Comparison of ENCODE assay signal across 9 cellular contexts in the genomic region with DNA sequence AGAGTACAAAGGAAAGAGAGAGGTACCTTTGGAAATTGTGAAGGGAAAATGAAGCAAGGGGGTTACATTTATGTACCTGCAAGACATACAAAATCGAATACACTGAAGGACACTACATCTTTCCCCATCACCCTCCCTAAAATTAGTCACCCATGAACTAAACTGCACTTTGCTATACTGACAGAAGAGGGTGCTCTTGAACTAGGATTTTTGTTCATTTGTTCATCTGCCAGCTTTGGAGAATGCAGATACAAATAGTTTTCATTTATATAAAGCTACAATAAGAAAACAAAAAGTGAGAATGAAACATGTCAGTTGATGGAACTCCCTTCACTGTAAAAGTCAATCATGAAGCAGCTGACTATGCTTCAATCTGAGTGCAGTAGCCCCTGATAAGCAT. TPM values are rescaled to one million over a fixed set of nuclear protein-coding genes. Genes with fewer than 3 reads are reported as not detected.
A peak's percentile ranks its signal among the peaks of the same experiment; 100 is the strongest.
DNase-seq lines count a peak whose midpoint lies in the region; ATAC-seq and TF ChIP-seq lines count a peak whose summit lies in the region.
"Had no signal": no experiment of that assay in that cellular context is flagged by ENCODE, and none has a peak within 500 bp of the region (broad histone marks: within the 10 kb centered on the region; RNA-seq: fewer than 3 reads in every experiment).

No MANE protein-coding gene starts in this region.

- peak; percentile 9 for TF ChIP-seq CTCF in NB4 (IDR thresholded peaks at IDR 0.05; ENCODE audit: low read depth, low read length)
- TF ChIP-seq CTCF in mammary epithelial cell (conservative IDR thresholded peaks at IDR 0.05 in 1 of 2, IDR thresholded peaks at IDR 0.05 in 1 of 2; ENCODE audit: extremely low read depth in 1 of 2, insufficient read depth in 1 of 2, low read depth in 1 of 2, low read length in 2 of 2), result peak; percentile 33 to 43
- TF ChIP-seq CTCF in progenitor cell of endocrine pancreas (IDR thresholded peaks at IDR 0.05; ENCODE audit: unreplicated experiment), result peak; percentile 11

- no peaks in the 10 kb centered on the region for H3K4me1 ChIP-seq in mammary epithelial cell (ENCODE audit: insufficient read depth, low read length)

- no peaks in the 10 kb centered on the region for H3K36me3 ChIP-seq in mammary epithelial cell (ENCODE audit: insufficient read depth, low read length)

- WGBS in mammary epithelial cell (ENCODE audit: low coverage, missing lambda C conversion rate), result 29% methylated on average over 1 of the region's 1 CpG

- H3K27me3 Mint-ChIP-seq in activated CD4-positive, alpha-beta T cell treated with anti-CD3 and anti-CD28 coated beads, Interleukin-2, amount 10 ng/mL, durations not matched to agents 7 days and 5 days, result no peaks in the 10 kb centered on the region
- H3K27me3 Mint-ChIP-seq in progenitor cell of endocrine pancreas (no peaks in the 10 kb centered on the region), T-helper 17 cell (no peaks in the 10 kb centered on the region)
- H3K27me3 Mint-ChIP-seq: CD4-positive, CD25-positive, alpha-beta regulatory T cell had no signal

- intact Hi-C loops in mammary epithelial cell (cut with micrococcal nuclease) (no loop called here), left cardiac atrium (cut with DNase I) (no loop called here)

- H3K9me3 ChIP-seq in mammary epithelial cell (replicated peaks; ENCODE audit: insufficient read depth, low read length) (no peaks in the 10 kb centered on the region), T-helper 17 cell (ENCODE audit: control insufficient read depth, low read length, poor library complexity, severe bottlenecking) (no peaks in the 10 kb centered on the region)

- no peak overlapping the region for H3K27ac Mint-ChIP-seq in activated CD4-positive, alpha-beta T cell treated with anti-CD3 and anti-CD28 coated beads, Interleukin-2, amount 10 ng/mL, durations not matched to agents 7 days and 5 days
- H3K27ac Mint-ChIP-seq in progenitor cell of endocrine pancreas (no peak overlapping the region), T-helper 17 cell (no peak overlapping the region)
- H3K27ac Mint-ChIP-seq: CD4-positive, CD25-positive, alpha-beta regulatory T cell had no signal

- dilution Hi-C loops in mammary epithelial cell (cut with HindIII; ENCODE audit: low sequenced_read_pairs), result no loop called here

- ATAC-seq in GM21528 (IDR thresholded peaks at IDR 0.05; ENCODE audit: low FRiP score, unreplicated experiment), result no peak
- no peak for ATAC-seq in T-helper 17 cell
- no peak for ATAC-seq in left cardiac atrium

- no peak overlapping the region for H3K9ac ChIP-seq in mammary epithelial cell (ENCODE audit: insufficient read depth, low read length)

- H3K4me1 Mint-ChIP-seq in activated CD4-positive, alpha-beta T cell treated with anti-CD3 and anti-CD28 coated beads, Interleukin-2, amount 10 ng/mL, durations not matched to agents 7 days and 5 days, result peaks cover 3% of the 10 kb centered on the region
- H3K4me1 Mint-ChIP-seq in progenitor cell of endocrine pancreas (ENCODE audit: low read depth) (no peaks in the 10 kb centered on the region), T-helper 17 cell (no peaks in the 10 kb centered on the region)

- H3K4me2 ChIP-seq in mammary epithelial cell (ENCODE audit: insufficient read depth, low read depth, low read length), result no peak overlapping the region

- POLR2A ChIA-PET in activated CD4-positive, alpha-beta T cell treated with anti-CD3 and anti-CD28 coated beads, Interleukin-2, amount 10 ng/mL, durations not matched to agents 7 days and 5 days (lab: Charles Lee), result interaction anchor here (1.5 kb wide), 1 partner anchor 447 kb away, joined by 7 read pairs; a partner anchor contains a TSS

- H3K4me3 ChIP-seq in NB4 (ENCODE audit: low read depth, low read length) (no peak overlapping the region), mammary epithelial cell (replicated peaks in 1 of 3; ENCODE audit: insufficient read depth in 1 of 3, low read depth in 2 of 3, low read length in 3 of 3) (no peak overlapping the region)

- no peaks in the 10 kb centered on the region for H3K27me3 ChIP-seq in mammary epithelial cell (ENCODE audit: insufficient read depth, low read length)

- H3K79me2 ChIP-seq in mammary epithelial cell (ENCODE audit: insufficient read depth, low read length), result no peaks in the 10 kb centered on the region

- H2AFZ ChIP-seq in mammary epithelial cell (ENCODE audit: low read depth, low read length), result no peak overlapping the region

- no peak overlapping the region for H3K27ac ChIP-seq in mammary epithelial cell (ENCODE audit: insufficient read depth, low read depth, low read length)

- H3K36me3 Mint-ChIP-seq in activated CD4-positive, alpha-beta T cell treated with anti-CD3 and anti-CD28 coated beads, Interleukin-2, amount 10 ng/mL, durations not matched to agents 7 days and 5 days (ENCODE audit: low read depth), result peaks cover 14% of the 10 kb centered on the region
- H3K36me3 Mint-ChIP-seq in progenitor cell of endocrine pancreas (ENCODE audit: insufficient read depth) (peaks cover 19% of the 10 kb centered on the region), T-helper 17 cell (ENCODE audit: low read depth) (peaks cover 6% of the 10 kb centered on the region)

- H3K4me3 Mint-ChIP-seq in activated CD4-positive, alpha-beta T cell treated with anti-CD3 and anti-CD28 coated beads, Interleukin-2, amount 10 ng/mL, durations not matched to agents 7 days and 5 days, result no peak overlapping the region
- H3K4me3 Mint-ChIP-seq in progenitor cell of endocrine pancreas (ENCODE audit: low read depth) (no peak overlapping the region), T-helper 17 cell (no peak overlapping the region)
- H3K4me3 Mint-ChIP-seq: CD4-positive, CD25-positive, alpha-beta regulatory T cell had no signal

- in situ Hi-C loops in mammary epithelial cell (cut with MboI; ENCODE audit: low sequenced_read_pairs in 2 of 2), result no loop called here

- BruUV-seq in mammary epithelial cell (replicated peaks; lab: Mats Ljungman, UMichigan), result no TSS peak

- H3K9me3 Mint-ChIP-seq in activated CD4-positive, alpha-beta T cell treated with anti-CD3 and anti-CD28 coated beads, Interleukin-2, amount 10 ng/mL, durations not matched to agents 7 days and 5 days, result peaks cover 4% of the 10 kb centered on the region
- peaks cover 3% of the 10 kb centered on the region for H3K9me3 Mint-ChIP-seq in progenitor cell of endocrine pancreas (ENCODE audit: low read depth)

- peak; percentile 22 for DNase-seq in activated CD4-positive, alpha-beta T cell treated with anti-CD3 and anti-CD28 coated beads, Interleukin-2, amount 10 ng/mL, durations not matched to agents 7 days and 5 days
- DNase-seq in activated CD4-positive, alpha-beta T cell treated with anti-CD3 and anti-CD28 coated beads for 48 hours, result no peak
- DNase-seq in NB4 (ENCODE audit: low read depth) (peak; percentile 30), mammary epithelial cell (peak; percentile 38), progenitor cell of endocrine pancreas (ENCODE audit: low spot score, unreplicated experiment) (no peak), T-helper 17 cell (no peak), left cardiac atrium (no peak)

- no peak for TF ChIP-seq POLR2A in NB4 (IDR thresholded peaks at IDR 0.05; ENCODE audit: extremely low read depth, insufficient read length)

- CTCF ChIA-PET in activated CD4-positive, alpha-beta T cell treated with anti-CD3 and anti-CD28 coated beads, Interleukin-2, amount 10 ng/mL, durations not matched to agents 7 days and 5 days (lab: Charles Lee), result interaction anchor here (0.7 to 1.8 kb wide), 10 partner anchors 13 to 727 kb away, joined by 3 to 7 read pairs (median 3); a partner anchor contains a TSS
- CTCF ChIA-PET in mammary epithelial cell (lab: Charles Lee; ENCODE audit: low non-redundant PET), result no interaction called here

- no peaks in the 10 kb centered on the region for H4K20me1 ChIP-seq in mammary epithelial cell (ENCODE audit: insufficient read depth, low read length)

RNA-seq across cellular contexts. Expression of a gene that starts 55.7 kb away (rescaled TPM):
- total RNA-seq in activated CD4-positive, alpha-beta T cell treated with anti-CD3 and anti-CD28 coated beads, Interleukin-2, amount 10 ng/mL, durations not matched to agents 7 days and 5 days, result 10 to 100 TPM; 17.3 to 19.9 TPM
- 10 to 100 TPM; 29.7 to 35.5 TPM for total RNA-seq in mammary epithelial cell
- polyA plus RNA-seq in mammary epithelial cell, result 46.3 TPM
- polyA minus RNA-seq in mammary epithelial cell, result 82.4 TPM
- 37.4 and 44.2 TPM in 2 replicates for total RNA-seq in progenitor cell of endocrine pancreas
- 10 to 100 TPM; 13.0 to 13.3 TPM for total RNA-seq in T-helper 17 cell
- 10 to 100 TPM; 67.7 to 70.8 TPM for total RNA-seq in left cardiac atrium

Comparison
In these comparisons a context has a peak if more than half of its experiments do, and no peak if none do; other contexts are left out.
1. DNase-seq: peak in activated CD4-positive, alpha-beta T cell treated with anti-CD3 and anti-CD28 coated beads, Interleukin-2, amount 10 ng/mL, durations not matched to agents 7 days and 5 days (single experiment), NB4 (single experiment) and mammary epithelial cell (single experiment); none in activated CD4-positive, alpha-beta T cell treated with anti-CD3 and anti-CD28 coated beads for 48 hours (single experiment), progenitor cell of endocrine pancreas (single experiment), T-helper 17 cell (0 of 3) and left cardiac atrium (single experiment).
2. Peak in every context shown above with its lines, with median percentiles within 50 percentile points of each other: CTCF ChIP-seq.